ENCODE assay signal across 14 cellular contexts in genomic region chr1:71641013-71641412, GRCh38.
"Had no signal": no experiment of that assay in that cellular context is flagged by ENCODE, and none has a peak within 500 bp of the region (broad histone marks: within the 10 kb centered on the region; RNA-seq: fewer than 3 reads in every experiment).

No MANE protein-coding gene starts in this region.

- DNase-seq: activated CD4-positive, alpha-beta memory T cell treated with anti-CD3 and anti-CD28 coated beads, Interleukin-2, amount 10 ng/mL, durations not matched to agents 7 days and 5 days; activated gamma-delta T cell treated with Interleukin-2 at 50 U/mL for 16 hours; activated naive CD8-positive, alpha-beta T cell treated with anti-CD3 and anti-CD28 coated beads, Interleukin-2, amount 10 ng/mL, durations not matched to agents 7 days and 5 days; activated T-cell treated with anti-CD3 and anti-CD28 coated beads, Interleukin-2, amount 50 U/mL, for 48 hours; anterior cingulate cortex; naive B cell; posterior cingulate gyrus; stimulated activated CD4-positive, alpha-beta T cell treated with anti-CD3 and anti-CD28 coated beads, Interleukin-1b, Interleukin-23, amount 100 ng/mL, for 48 hours; T1000; trophoblast cell had no signal

- H3K27me3 ChIP-seq: right atrium auricular region had no signal

- H3K36me3 ChIP-seq: right atrium auricular region had no signal

- H3K4me3 ChIP-seq: right atrium auricular region had no signal

- H3K9me3 ChIP-seq: right atrium auricular region had no signal

- ATAC-seq: esophagus mucosa; stimulated activated memory B cell treated with anti-CD40 and anti-IgM and Interleukin-4, amounts not matched to agents 10 μg/mL and 1 μg/mL and 100 μg/mL, for 72 hours had no signal

- FAIRE-seq: endometrium had no signal
